Comparison of ENCODE assay signal across 8 cellular contexts in the genomic region with DNA sequence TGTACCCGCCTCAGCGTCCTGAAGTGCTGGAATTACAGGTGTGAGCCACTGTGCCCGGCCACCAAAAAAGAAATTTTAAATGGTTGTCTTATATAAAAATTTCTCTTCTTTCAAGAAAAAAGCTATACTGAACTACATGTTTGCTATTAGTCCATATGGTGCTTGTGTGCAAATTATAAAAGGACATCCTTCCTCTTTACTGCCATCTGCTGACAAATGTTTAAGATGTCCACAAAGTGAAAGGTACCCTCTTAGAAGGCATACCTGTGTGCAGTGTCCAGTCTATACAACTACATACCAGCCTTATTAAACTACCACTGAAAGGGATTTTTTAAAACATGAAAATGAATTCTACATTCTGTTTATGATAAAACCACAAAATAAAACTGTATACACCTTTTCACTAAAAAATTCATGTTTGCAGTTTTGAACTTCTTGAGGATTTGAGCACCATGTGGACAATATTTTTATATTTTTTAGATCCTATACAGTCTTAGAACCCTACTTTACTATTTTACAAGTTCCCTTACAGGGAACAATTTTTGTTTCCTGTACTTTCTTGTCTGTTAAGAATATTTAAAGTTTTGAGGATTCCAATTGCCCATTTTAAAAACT. TPM values are rescaled to one million over a fixed set of nuclear protein-coding genes. Genes with fewer than 3 reads are reported as not detected.
DNase-seq lines count a peak whose midpoint lies in the region; ATAC-seq and TF ChIP-seq lines count a peak whose summit lies in the region.

No MANE protein-coding gene starts in this region.

- H3K79me2 ChIP-seq in GM23338 (replicated peaks; ENCODE audit: insufficient read depth) (no peaks in the 10 kb centered on the region), osteoblast (ENCODE audit: insufficient read depth, low read length) (no peaks in the 10 kb centered on the region)

- H3K9me2 ChIP-seq in GM23338 (ENCODE audit: insufficient read depth) = no peaks in the 10 kb centered on the region

- POLR2A ChIA-PET in activated CD4-positive, alpha-beta T cell treated with anti-CD3 and anti-CD28 coated beads, Interleukin-2, amount 10 ng/mL, durations not matched to agents 7 days and 5 days (lab: Charles Lee) = no interaction called here

- H3K27me3 ChIP-seq in BE2C (no peaks in the 10 kb centered on the region), GM23338 (ENCODE audit: insufficient read depth) (no peaks in the 10 kb centered on the region), dorsolateral prefrontal cortex (no peaks in the 10 kb centered on the region), osteoblast (ENCODE audit: insufficient read depth, low read length) (no peaks in the 10 kb centered on the region)

- ATAC-seq in GM23338 (no peak), HG03045 (IDR thresholded peaks at IDR 0.05; ENCODE audit: unreplicated experiment) (no peak)

- H4K20me1 ChIP-seq in GM23338 (replicated peaks; ENCODE audit: insufficient read depth) = no peaks in the 10 kb centered on the region; the same call in 1 of the 2 replicates
- H4K20me1 ChIP-seq in osteoblast (ENCODE audit: insufficient read depth, low read length) = no peaks in the 10 kb centered on the region

- H3F3A ChIP-seq in GM23338 (replicated peaks; ENCODE audit: low read depth) = no peaks in the 10 kb centered on the region; the same call in 1 of the 2 replicates

- H3K27ac ChIP-seq in GM23338 (ENCODE audit: low read depth) (no peak overlapping the region), dorsolateral prefrontal cortex (no peak overlapping the region), osteoblast (ENCODE audit: low read depth, low read length) (no peak overlapping the region)

- H3K4me1 Mint-ChIP-seq in GM23338 (no peaks in the 10 kb centered on the region), endothelial cell (ENCODE audit: unreplicated experiment) (no peaks in the 10 kb centered on the region)
- peaks cover 7% of the 10 kb centered on the region for H3K4me1 Mint-ChIP-seq in activated CD4-positive, alpha-beta T cell treated with anti-CD3 and anti-CD28 coated beads, Interleukin-2, amount 10 ng/mL, durations not matched to agents 7 days and 5 days

- H3K36me3 Mint-ChIP-seq in GM23338 (ENCODE audit: low read depth) (peaks cover 28% of the 10 kb centered on the region; the same call in 2 of the 3 replicates), endothelial cell (ENCODE audit: low read depth, unreplicated experiment) (peaks cover 19% of the 10 kb centered on the region)
- H3K36me3 Mint-ChIP-seq in activated CD4-positive, alpha-beta T cell treated with anti-CD3 and anti-CD28 coated beads, Interleukin-2, amount 10 ng/mL, durations not matched to agents 7 days and 5 days (ENCODE audit: low read depth) = peaks cover 34% of the 10 kb centered on the region

- H2AFZ ChIP-seq in GM23338 = no peak overlapping the region
- no peak overlapping the region for H2AFZ ChIP-seq in osteoblast (ENCODE audit: low read length)

- H3K4me2 ChIP-seq in GM23338 = no peak overlapping the region
- H3K4me2 ChIP-seq in osteoblast (ENCODE audit: insufficient read depth, low read length) = no peak overlapping the region

- H3K9me3 ChIP-seq in BE2C (no peaks in the 10 kb centered on the region), osteoblast (ENCODE audit: low read depth, low read length) (no peaks in the 10 kb centered on the region)

- H3K4me3 ChIP-seq in BE2C (ENCODE audit: low read depth, low read length) = no peak overlapping the region
- H3K4me3 ChIP-seq in GM23338 = no peak overlapping the region
- no peak overlapping the region for H3K4me3 ChIP-seq in dorsolateral prefrontal cortex
- H3K4me3 ChIP-seq in osteoblast (ENCODE audit: insufficient read depth, low read length) = no peak overlapping the region

- H3K27ac Mint-ChIP-seq in GM23338 (no peak overlapping the region), endothelial cell (ENCODE audit: unreplicated experiment) (no peak overlapping the region)
- no peak overlapping the region for H3K27ac Mint-ChIP-seq in activated CD4-positive, alpha-beta T cell treated with anti-CD3 and anti-CD28 coated beads, Interleukin-2, amount 10 ng/mL, durations not matched to agents 7 days and 5 days

- peak; percentile 57 for TF ChIP-seq CTCF in BE2C (IDR thresholded peaks at IDR 0.05; ENCODE audit: low read depth, low read length)
- TF ChIP-seq CTCF in GM23338 (conservative IDR thresholded peaks at IDR 0.05; ENCODE audit: low read depth in 2 of 2) = peak; percentile 37 to 43
- peak in 48 of 56 donors; percentile 7 to 63 (median 38) for TF ChIP-seq CTCF in dorsolateral prefrontal cortex (IDR thresholded peaks at IDR 0.05 in 54 of 56, conservative IDR thresholded peaks at IDR 0.05 in 2 of 56; ENCODE audit: low read depth in 1 of 56, partially characterized antibody in 56 of 56)
- peak; percentile 32 for TF ChIP-seq CTCF in osteoblast (IDR thresholded peaks at IDR 0.05; ENCODE audit: extremely low read depth, low read depth, low read length)
- TF ChIP-seq CTCF in endothelial cell (IDR thresholded peaks at IDR 0.05; ENCODE audit: unreplicated experiment) = no peak

- H3K36me3 ChIP-seq in BE2C (peaks cover 42% of the 10 kb centered on the region), GM23338 (ENCODE audit: insufficient read depth) (peaks cover 8% of the 10 kb centered on the region; the same call in 1 of the 2 replicates), osteoblast (ENCODE audit: insufficient read depth, low read length) (peaks cover 38% of the 10 kb centered on the region)

- CTCF ChIA-PET in activated CD4-positive, alpha-beta T cell treated with anti-CD3 and anti-CD28 coated beads, Interleukin-2, amount 10 ng/mL, durations not matched to agents 7 days and 5 days (lab: Charles Lee) = interaction anchor here (0.6 kb wide), 1 partner anchor 126 kb away, joined by 4 read pairs; no protein-coding TSS in a partner anchor

- H3K9me3 Mint-ChIP-seq in GM23338 (no peaks in the 10 kb centered on the region), endothelial cell (ENCODE audit: unreplicated experiment) (no peaks in the 10 kb centered on the region)
- H3K9me3 Mint-ChIP-seq in activated CD4-positive, alpha-beta T cell treated with anti-CD3 and anti-CD28 coated beads, Interleukin-2, amount 10 ng/mL, durations not matched to agents 7 days and 5 days = no peaks in the 10 kb centered on the region

- H3K27me3 Mint-ChIP-seq in GM23338 (ENCODE audit: insufficient read depth, low read depth, poor library complexity) (no peaks in the 10 kb centered on the region), endothelial cell (ENCODE audit: unreplicated experiment) (no peaks in the 10 kb centered on the region)
- H3K27me3 Mint-ChIP-seq in activated CD4-positive, alpha-beta T cell treated with anti-CD3 and anti-CD28 coated beads, Interleukin-2, amount 10 ng/mL, durations not matched to agents 7 days and 5 days = no peaks in the 10 kb centered on the region

- DNase-seq in BE2C (no peak), GM23338 (ENCODE audit: low spot score) (peak; percentile 47), NCI-H345 treated with DMSO at 0.1 percent for 48 hours (lab: John Stamatoyannopoulos, UW; ENCODE audit: unreplicated experiment) (peak; percentile 1), dorsolateral prefrontal cortex (no peak), osteoblast (ENCODE audit: insufficient read length, low spot score, missing footprints) (peak; percentile 25), endothelial cell (ENCODE audit: low spot score) (no peak)
- DNase-seq in activated CD4-positive, alpha-beta T cell treated with anti-CD3 and anti-CD28 coated beads, Interleukin-2, amount 10 ng/mL, durations not matched to agents 7 days and 5 days = no peak

- intact Hi-C loops in dorsolateral prefrontal cortex (cut with DNase I) = loop anchor here in 1 of 2 donors (10.0 kb wide), 1 partner anchor 258 kb away; no protein-coding TSS in a partner anchor

- H3K4me1 ChIP-seq in BE2C (no peaks in the 10 kb centered on the region), GM23338 (ENCODE audit: insufficient read depth) (no peaks in the 10 kb centered on the region), osteoblast (ENCODE audit: insufficient read depth, low read length) (no peaks in the 10 kb centered on the region)

- H3K4me3 Mint-ChIP-seq in GM23338 = no peak overlapping the region
- no peak overlapping the region for H3K4me3 Mint-ChIP-seq in activated CD4-positive, alpha-beta T cell treated with anti-CD3 and anti-CD28 coated beads, Interleukin-2, amount 10 ng/mL, durations not matched to agents 7 days and 5 days
- no peak overlapping the region for H3K4me3 Mint-ChIP-seq in endothelial cell (ENCODE audit: unreplicated experiment)

TF ChIP-seq in GM23338, 12 proteins besides CTCF, POLR2A, EP300 and RAD21 (continues in another document):
- TF ChIP-seq, protein P1, sequence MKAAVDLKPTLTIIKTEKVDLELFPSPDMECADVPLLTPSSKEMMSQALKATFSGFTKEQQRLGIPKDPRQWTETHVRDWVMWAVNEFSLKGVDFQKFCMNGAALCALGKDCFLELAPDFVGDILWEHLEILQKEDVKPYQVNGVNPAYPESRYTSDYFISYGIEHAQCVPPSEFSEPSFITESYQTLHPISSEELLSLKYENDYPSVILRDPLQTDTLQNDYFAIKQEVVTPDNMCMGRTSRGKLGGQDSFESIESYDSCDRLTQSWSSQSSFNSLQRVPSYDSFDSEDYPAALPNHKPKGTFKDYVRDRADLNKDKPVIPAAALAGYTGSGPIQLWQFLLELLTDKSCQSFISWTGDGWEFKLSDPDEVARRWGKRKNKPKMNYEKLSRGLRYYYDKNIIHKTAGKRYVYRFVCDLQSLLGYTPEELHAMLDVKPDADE (IDR thresholded peaks at IDR 0.05) = no peak
- TF ChIP-seq EZH2phosphoT487 (IDR thresholded peaks at IDR 0.05; ENCODE audit: unreplicated experiment) (no peak), NANOG (IDR thresholded peaks at IDR 0.05; ENCODE audit: borderline replicate concordance) (no peak)

RNA-seq across cellular contexts. Expression of a gene that starts 32.8 kb away (rescaled TPM):
- 1.1 TPM for polyA plus RNA-seq in BE2C (2012; ENCODE audit: insufficient read depth, insufficient read length, low read depth)
- not detected in 2 replicates for total RNA-seq in GM23338 (2014; rRNA removed; shearing (Covaris generic))
- polyA plus RNA-seq in GM23338 (2016; fragmentation: Nextera tagmentation; extraction: Ambion mirVana) = not detected in 2 replicates
- 1 to 10 TPM in 3 of 120 experiments, not detected in 117; 1.3 to 1.7 (median 1.4) TPM for total RNA-seq in dorsolateral prefrontal cortex
- total RNA-seq in osteoblast = not detected in 2 replicates
- total RNA-seq in activated CD4-positive, alpha-beta T cell treated with anti-CD3 and anti-CD28 coated beads, Interleukin-2, amount 10 ng/mL, durations not matched to agents 7 days and 5 days = not detected
- not detected for total RNA-seq in endothelial cell (ENCODE audit: unreplicated experiment)

Comparison
In these comparisons a context has a peak if more than half of its experiments do, and no peak if none do; other contexts are left out.
1. DNase-seq: peak in GM23338 (single experiment), NCI-H345 treated with DMSO at 0.1 percent for 48 hours (single experiment) and osteoblast (single experiment); none in BE2C (single experiment), dorsolateral prefrontal cortex (0 of 10), activated CD4-positive, alpha-beta T cell treated with anti-CD3 and anti-CD28 coated beads, Interleukin-2, amount 10 ng/mL, durations not matched to agents 7 days and 5 days (single experiment) and endothelial cell (single experiment).